Comparison of ENCODE assay signal across 8 cellular contexts in the genomic region with DNA sequence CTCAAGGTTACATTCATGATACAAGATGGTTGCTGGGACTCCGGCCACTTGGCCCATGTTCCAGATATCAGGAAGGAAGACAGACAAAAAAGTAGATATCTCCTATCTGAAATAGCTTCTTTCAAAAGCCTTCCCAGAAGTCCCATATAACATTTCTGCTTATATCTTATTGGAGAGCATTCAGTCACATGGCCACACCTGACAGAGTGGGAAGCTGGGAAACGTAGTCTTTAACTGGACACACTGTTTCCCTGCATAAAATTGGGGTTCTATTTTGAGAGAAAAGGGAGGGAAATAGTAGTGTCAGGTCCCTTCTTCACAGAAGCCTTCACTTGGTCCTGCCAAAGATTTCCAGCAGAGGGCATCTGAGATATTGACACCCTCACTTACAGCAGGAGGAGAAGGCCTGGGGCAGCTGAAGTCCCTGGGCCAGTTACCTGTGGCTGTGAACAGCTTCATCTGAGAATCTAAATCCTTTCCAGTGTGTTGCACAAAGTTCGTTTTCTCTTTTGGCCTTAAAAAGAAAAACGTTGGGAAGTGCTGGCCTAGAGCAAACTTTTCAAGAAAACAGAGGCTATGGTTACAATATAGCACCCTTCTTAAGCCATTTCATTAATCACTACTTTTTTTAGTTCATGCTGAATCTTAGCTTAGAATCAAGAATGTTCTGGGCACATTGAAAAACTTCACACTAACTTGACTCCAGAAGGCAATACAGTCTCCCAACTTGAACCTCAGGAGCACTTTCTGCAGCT.
DNase-seq lines count a peak whose midpoint lies in the region; ATAC-seq and TF ChIP-seq lines count a peak whose summit lies in the region.

No MANE protein-coding gene starts in this region.

- ATAC-seq in GM18868 (IDR thresholded peaks at IDR 0.05; ENCODE audit: unreplicated experiment) (peak; percentile 86), HG02970 (IDR thresholded peaks at IDR 0.05; ENCODE audit: low FRiP score, unreplicated experiment) (no peak), GM21447 (IDR thresholded peaks at IDR 0.05; ENCODE audit: unreplicated experiment) (no peak)

- TF ChIP-seq CTCF in AG09319 (IDR thresholded peaks at IDR 0.05; ENCODE audit: low read depth, low read length): peak; percentile 67
- peak; percentile 52 for TF ChIP-seq CTCF in fibroblast of pulmonary artery (IDR thresholded peaks at IDR 0.05; ENCODE audit: low read length, missing control alignments)

- no peak overlapping the region for H3K4me3 ChIP-seq in fibroblast of pulmonary artery (replicated peaks; ENCODE audit: low read depth, low read length)

- DNase-seq in AG09319 (ENCODE audit: extremely low read depth, low read depth) (peak; percentile 32), NCI-H226 (peak; percentile 33), activated T-cell treated with anti-CD3 and anti-CD28 coated beads for 1 hour (ENCODE audit: low read depth) (peak; percentile 40), fibroblast of pulmonary artery (ENCODE audit: low read depth) (peak; percentile 38)
- DNase-seq in stimulated activated CD4-positive, alpha-beta T cell treated with anti-CD3 and anti-CD28 coated beads, Interleukin-12 subunit alpha, Interleukin-12 subunit beta, amount 100 ng/mL, for 4 hours: peak; percentile 38
